ENCODE assay signal across 13 cellular contexts in the genomic region with DNA sequence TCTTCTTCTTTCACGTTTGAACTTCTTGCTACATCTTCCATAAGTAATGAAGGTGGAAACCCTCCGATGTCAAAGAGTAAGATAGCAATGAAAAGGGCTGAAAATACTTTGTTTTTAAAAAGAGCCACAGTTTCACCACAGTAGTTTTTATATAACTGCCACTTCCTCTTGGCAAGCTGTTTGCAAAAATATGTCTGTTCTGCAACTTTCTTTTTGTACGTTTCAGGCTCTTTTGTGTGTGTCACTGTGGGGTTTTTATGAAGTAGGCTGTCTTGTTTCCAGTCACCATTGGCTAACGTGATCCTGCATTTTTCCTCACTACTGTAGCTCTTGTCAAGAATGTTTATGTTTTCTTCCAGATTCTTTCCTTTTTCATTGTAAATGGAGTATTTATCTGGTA. TPM values are rescaled to one million over a fixed set of nuclear protein-coding genes. Genes with fewer than 3 reads are reported as not detected.
DNase-seq lines count a peak whose midpoint lies in the region; ATAC-seq and TF ChIP-seq lines count a peak whose summit lies in the region.
"Had no signal": no experiment of that assay in that cellular context is flagged by ENCODE, and none has a peak within 500 bp of the region (broad histone marks: within the 10 kb centered on the region; RNA-seq: fewer than 3 reads in every experiment).

No MANE protein-coding gene starts in this region.

- in situ Hi-C loops in GM13977 (cut with MboI; ENCODE audit: low pct_unique_long_range_greater_than_20kb, low sequenced_read_pairs, unreplicated experiment) = no loop called here

- peak; percentile 58 for ATAC-seq in HG02610 (IDR thresholded peaks at IDR 0.05; ENCODE audit: unreplicated experiment)
- peak; percentile 19 for ATAC-seq in left lobe of liver
- ATAC-seq in HG03457 (IDR thresholded peaks at IDR 0.05; ENCODE audit: unreplicated experiment) = no peak
- ATAC-seq in GM18867 (IDR thresholded peaks at IDR 0.05; ENCODE audit: unreplicated experiment) = no peak

- DNase-seq in GM13977 (ENCODE audit: low spot score) (peak; percentile 12), NOMO-1 treated with DMSO at 0.1 percent for 48 hours (lab: John Stamatoyannopoulos, UW; ENCODE audit: unreplicated experiment) (peak; percentile 77), left lobe of liver (ENCODE audit: low spot score) (no peak), activated gamma-delta T cell treated with Interleukin-2 at 50 U/mL for 16 hours (no peak), GOT3 (lab: John Stamatoyannopoulos, UW) (no peak)
- DNase-seq: activated T-cell treated with anti-CD3 and anti-CD28 coated beads, Interleukin-2, amount 50 U/mL, for 48 hours; NCI-H510A; pancreas; T-helper 9 cell; upper lobe of left lung had no signal

- TF ChIP-seq CTCF in GM13977 (IDR thresholded peaks at IDR 0.05; ENCODE audit: extremely low read depth, insufficient read depth, missing control alignments) = no peak

RNA-seq across cellular contexts. Expression of gene SLC16A9, which starts 55.6 kb away (rescaled TPM):
- total RNA-seq in left lobe of liver = 0.73 TPM

Comparison
In these comparisons a context has a peak if more than half of its experiments do, and no peak if none do; other contexts are left out.
1. DNase-seq: peak in GM13977 (single experiment) and NOMO-1 treated with DMSO at 0.1 percent for 48 hours (single experiment); none in left lobe of liver (single experiment), activated gamma-delta T cell treated with Interleukin-2 at 50 U/mL for 16 hours (single experiment) and GOT3 (single experiment).
2. ATAC-seq: peak in HG02610 (single experiment) and left lobe of liver (single experiment); none in HG03457 (single experiment) and GM18867 (single experiment).